Comparison of ENCODE assay signal across 20 cellular contexts in genomic region chr1:95679262-95679661, GRCh38.
"Had no signal": no experiment of that assay in that cellular context is flagged by ENCODE, and none has a peak within 500 bp of the region (broad histone marks: within the 10 kb centered on the region; RNA-seq: fewer than 3 reads in every experiment).

No MANE protein-coding gene starts in this region.

- H3K27ac ChIP-seq: colonic mucosa, dorsolateral prefrontal cortex, esophagus squamous epithelium, gastroesophageal sphincter, upper lobe of left lung had no signal

- H3K9me3 ChIP-seq: colonic mucosa, esophagus squamous epithelium, gastroesophageal sphincter, upper lobe of left lung had no signal

- ATAC-seq: activated T-cell treated with anti-CD3 and anti-CD28 coated beads, Interleukin-2, amount 50 U/mL, for 4 hours; gastroesophageal sphincter; left ventricle myocardium superior; natural killer cell; stimulated activated naive CD8-positive, alpha-beta T cell treated with anti-CD3 and anti-CD28 coated beads, Interleukin-15, Interleukin-2, amounts not matched to agents 100 U/mL and 50 U/mL, for 24 hours had no signal

- H3K4me3 ChIP-seq: colonic mucosa, dorsolateral prefrontal cortex, esophagus squamous epithelium, gastroesophageal sphincter, upper lobe of left lung had no signal

- H3K27me3 ChIP-seq: colonic mucosa, dorsolateral prefrontal cortex, gastroesophageal sphincter, upper lobe of left lung had no signal

- DNase-seq: activated CD4-positive, alpha-beta T cell treated with anti-CD3 and anti-CD28 coated beads for 4 hours; activated CD4-positive, alpha-beta T cell treated with anti-CD3 and anti-CD28 coated beads, Interleukin-2, amount 50 U/mL, for 48 hours; activated CD4-positive, CD25-positive, alpha-beta regulatory T cell; activated CD8-positive, alpha-beta memory T cell treated with anti-CD3 and anti-CD28 coated beads, Interleukin-2, amount 50 U/mL, for 48 hours; activated naive CD4-positive, alpha-beta T cell; activated T-cell treated with anti-CD3 and anti-CD28 coated beads, Interleukin-2, amount 50 U/mL, for 4 hours; colonic mucosa; dorsolateral prefrontal cortex; esophagus squamous epithelium; head of caudate nucleus; hypothalamus; left ventricle myocardium superior; midbrain; natural killer cell; stimulated activated CD4-positive, alpha-beta T cell treated with anti-CD3 and anti-CD28 coated beads, Interleukin-4, amount 100 ng/mL, for 24 hours; stimulated activated naive CD8-positive, alpha-beta T cell treated with anti-CD3 and anti-CD28 coated beads, Interleukin-15, Interleukin-2, amounts not matched to agents 100 U/mL and 50 U/mL, for 24 hours; upper lobe of left lung had no signal

- H3K4me1 ChIP-seq: colonic mucosa, esophagus squamous epithelium, gastroesophageal sphincter, upper lobe of left lung had no signal

- FAIRE-seq: astrocyte, islet of Langerhans had no signal

- H3K36me3 ChIP-seq: colonic mucosa, esophagus squamous epithelium, gastroesophageal sphincter, upper lobe of left lung had no signal
